ENCODE assay signal across 15 cellular contexts in the genomic region with DNA sequence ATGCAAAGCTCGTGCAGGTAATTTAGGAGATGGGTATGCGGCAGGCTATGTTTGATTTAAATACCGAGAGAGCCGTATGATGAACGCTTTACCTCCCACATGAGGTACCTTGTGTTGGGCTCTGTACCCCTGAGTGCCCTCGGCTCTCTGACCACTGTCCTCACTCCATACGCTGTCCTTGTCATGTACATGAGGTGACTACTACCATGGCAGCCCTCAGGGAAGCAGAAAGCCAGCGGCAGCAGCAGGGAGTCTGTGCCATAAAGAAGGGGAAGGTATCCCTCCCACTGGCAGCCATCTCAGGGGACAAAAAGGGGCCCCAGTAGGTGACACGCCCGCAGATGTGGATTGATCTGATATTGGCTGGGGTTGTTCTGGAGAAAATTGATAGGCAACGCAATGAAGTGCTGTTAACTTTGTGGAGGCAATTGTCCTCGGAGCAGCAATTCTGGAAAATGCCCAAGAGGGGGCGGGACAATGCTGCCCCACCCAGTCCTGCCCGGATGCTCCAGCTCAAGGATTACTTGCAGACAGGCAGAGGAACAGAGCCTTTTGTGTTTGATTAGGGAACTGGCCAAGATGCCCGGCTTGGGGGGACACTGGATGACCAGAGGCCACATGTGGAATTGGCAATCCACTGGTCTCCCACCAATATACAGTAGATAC.
"Had no signal": no experiment of that assay in that cellular context is flagged by ENCODE, and none has a peak within 500 bp of the region (broad histone marks: within the 10 kb centered on the region; RNA-seq: fewer than 3 reads in every experiment).

No MANE protein-coding gene starts in this region.

- H3K4me1 Mint-ChIP-seq: activated CD4-positive, alpha-beta T cell treated with anti-CD3 and anti-CD28 coated beads for 36 hours; natural killer cell had no signal

- H3K36me3 Mint-ChIP-seq: activated CD4-positive, alpha-beta memory T cell treated with anti-CD3 and anti-CD28 coated beads for 36 hours; activated naive CD8-positive, alpha-beta T cell treated with anti-CD3 and anti-CD28 coated beads for 36 hours; natural killer cell had no signal

- H3K4me3 Mint-ChIP-seq: activated CD4-positive, alpha-beta memory T cell treated with anti-CD3 and anti-CD28 coated beads for 36 hours; activated CD4-positive, alpha-beta T cell treated with anti-CD3 and anti-CD28 coated beads for 36 hours; activated naive CD8-positive, alpha-beta T cell treated with anti-CD3 and anti-CD28 coated beads for 36 hours; natural killer cell had no signal

- H3K9me3 ChIP-seq: gastroesophageal sphincter, heart left ventricle, neutrophil, thyroid gland had no signal

- DNase-seq: activated CD4-positive, alpha-beta memory T cell treated with anti-CD3 and anti-CD28 coated beads for 36 hours; activated CD4-positive, alpha-beta T cell treated with anti-CD3 and anti-CD28 coated beads for 36 hours; activated naive CD4-positive, alpha-beta T cell; activated naive CD8-positive, alpha-beta T cell treated with anti-CD3 and anti-CD28 coated beads for 36 hours; activated T-cell treated with anti-CD3 and anti-CD28 coated beads for 4 hours; amniotic stem cell; effector CD4-positive, alpha-beta T cell; heart left ventricle; mesenchymal stem cell; natural killer cell; stimulated activated naive CD4-positive, alpha-beta T cell treated with Interleukin-2 at 50 U/mL for 16 hours; thyroid gland had no signal

- ATAC-seq: activated CD4-positive, alpha-beta T cell treated with anti-CD3 and anti-CD28 coated beads for 36 hours; esophagus mucosa; gastroesophageal sphincter; heart left ventricle; natural killer cell had no signal

- H3K4me1 ChIP-seq: gastroesophageal sphincter, heart left ventricle, thyroid gland had no signal

- H3K27ac ChIP-seq: gastroesophageal sphincter, heart left ventricle, neutrophil, thyroid gland had no signal

- H3K36me3 ChIP-seq: gastroesophageal sphincter, heart left ventricle, neutrophil, thyroid gland had no signal

- H3K4me3 ChIP-seq: gastroesophageal sphincter, heart left ventricle, thyroid gland had no signal

- H3K9me3 Mint-ChIP-seq: activated CD4-positive, alpha-beta memory T cell treated with anti-CD3 and anti-CD28 coated beads for 36 hours; activated naive CD8-positive, alpha-beta T cell treated with anti-CD3 and anti-CD28 coated beads for 36 hours; natural killer cell had no signal

- H3K27me3 ChIP-seq: gastroesophageal sphincter, heart left ventricle, neutrophil, thyroid gland had no signal

- H3K27ac Mint-ChIP-seq: activated CD4-positive, alpha-beta memory T cell treated with anti-CD3 and anti-CD28 coated beads for 36 hours; activated CD4-positive, alpha-beta T cell treated with anti-CD3 and anti-CD28 coated beads for 36 hours; activated naive CD8-positive, alpha-beta T cell treated with anti-CD3 and anti-CD28 coated beads for 36 hours; natural killer cell had no signal
